12 cellular contexts compared by ENCODE assay signal in the genomic region with DNA sequence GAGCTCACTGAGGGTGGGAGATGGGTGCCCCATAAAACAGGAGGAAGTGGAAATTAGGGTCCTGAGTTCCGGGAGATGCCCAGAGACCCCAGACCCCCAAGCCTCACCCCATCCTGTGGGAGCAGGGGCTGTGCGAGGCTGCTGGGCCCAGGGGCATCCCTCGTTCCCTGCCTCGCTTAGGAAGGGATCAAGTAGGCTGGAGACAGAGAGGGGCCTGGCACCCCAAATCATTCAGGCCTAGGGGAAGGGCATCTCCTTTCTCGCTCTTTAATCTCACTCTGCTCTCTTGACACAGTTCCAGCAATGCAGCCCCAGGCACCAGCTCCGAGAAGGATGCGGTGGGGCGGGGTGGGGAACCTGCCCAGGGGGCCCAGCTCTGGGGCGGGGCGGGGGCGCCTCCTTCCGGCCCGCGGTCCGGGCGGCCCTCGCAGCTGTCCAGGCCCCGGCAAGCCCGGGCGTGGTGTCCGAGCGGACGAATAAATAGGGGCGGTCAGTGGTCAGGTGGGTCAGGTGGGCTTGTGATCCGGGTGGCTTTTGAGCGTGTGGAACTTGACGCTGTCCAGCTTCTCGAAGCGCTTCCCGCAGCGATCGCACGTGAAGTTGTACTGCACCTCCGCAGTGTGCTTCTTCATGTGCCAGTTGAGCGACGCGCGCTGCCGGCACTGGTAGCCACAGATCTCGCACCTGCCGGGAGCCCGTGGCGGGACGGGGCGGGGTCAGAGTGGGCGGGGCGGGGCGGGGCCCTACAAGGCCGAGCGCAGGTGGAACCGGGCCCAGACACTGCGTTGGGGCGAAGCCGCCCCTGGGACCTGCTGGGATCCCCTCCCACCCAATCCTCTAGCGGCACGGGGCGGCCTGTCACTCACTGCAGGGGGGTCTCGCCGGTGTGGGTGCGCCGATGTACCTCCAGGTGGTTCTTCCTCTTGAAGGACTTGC. TPM values are rescaled to one million over a fixed set of nuclear protein-coding genes. Genes with fewer than 3 reads are reported as not detected.
DNase-seq lines count a peak whose midpoint lies in the region; ATAC-seq and TF ChIP-seq lines count a peak whose summit lies in the region.
"Had no signal": no experiment of that assay in that cellular context is flagged by ENCODE, and none has a peak within 500 bp of the region (broad histone marks: within the 10 kb centered on the region; RNA-seq: fewer than 3 reads in every experiment).

No MANE protein-coding gene starts in this region.

- H3K4me2 ChIP-seq in OCI-LY7 (ENCODE audit: low read length): peak overlapping the region; percentile 74

- intact Hi-C loops in OCI-LY7 (cut with micrococcal nuclease; ENCODE audit: unreplicated experiment) (loop anchor here (2.0 kb wide), 2 partner anchors 31 to 191 kb away; no protein-coding TSS in a partner anchor), colonic mucosa (cut with DNase I) (no loop called here)

- H3K27me3 ChIP-seq in colonic mucosa: peaks cover 39% of the 10 kb centered on the region

- no peaks in the 10 kb centered on the region for H3K9me3 Mint-ChIP-seq in activated T-cell treated with anti-CD3 and anti-CD28 coated beads, Interleukin-2, amount 50 U/mL, for 72 hours
- no peaks in the 10 kb centered on the region for H3K9me3 Mint-ChIP-seq in stimulated activated naive CD8-positive, alpha-beta T cell treated with anti-CD3 and anti-CD28 coated beads, Interleukin-15, amount 100 ng/mL, for 72 hours

- POLR2A ChIA-PET in OCI-LY7 (lab: Charles Lee): interaction anchor here (0.8 to 1.4 kb wide), 4 partner anchors 100 to 137 kb away, joined by 4 to 8 read pairs (median 6); a partner anchor contains a TSS

- H3K36me3 Mint-ChIP-seq in activated T-cell treated with anti-CD3 and anti-CD28 coated beads, Interleukin-2, amount 50 U/mL, for 72 hours (ENCODE audit: insufficient read depth in 2 of 2): peaks cover 1% of the 10 kb centered on the region in 2 donors

- peak overlapping the region; percentile 84 to 91 for H3K4me3 Mint-ChIP-seq in activated T-cell treated with anti-CD3 and anti-CD28 coated beads, Interleukin-2, amount 50 U/mL, for 72 hours
- H3K4me3 Mint-ChIP-seq in stimulated activated naive CD8-positive, alpha-beta T cell treated with anti-CD3 and anti-CD28 coated beads, Interleukin-15, amount 100 ng/mL, for 72 hours: peak overlapping the region; percentile 77 to 89

- H3K4me1 ChIP-seq in OCI-LY7 (ENCODE audit: insufficient read depth, low read length, poor library complexity, severe bottlenecking) (peaks cover 23% of the 10 kb centered on the region), colonic mucosa (peaks cover 15% of the 10 kb centered on the region)

- CTCF ChIA-PET in OCI-LY7 (lab: Charles Lee; ENCODE audit: unreplicated experiment): interaction anchor here (0.9 to 1.6 kb wide), 5 partner anchors 31 to 106 kb away, joined by 3 to 11 read pairs (median 7); no protein-coding TSS in a partner anchor

- no peak for DNase-seq in activated T-cell treated with anti-CD3 and anti-CD28 coated beads, Interleukin-2, amount 50 U/mL, for 72 hours
- DNase-seq in activated T-cell treated with anti-CD3 and anti-CD28 coated beads, Interleukin-2, amount 50 U/mL, for 48 hours: no peak
- DNase-seq in OCI-LY7 (ENCODE audit: low spot score): no peak
- DNase-seq in ecto neural progenitor cell (ENCODE audit: low spot score): peak; percentile 41
- no peak for DNase-seq in stimulated activated naive CD8-positive, alpha-beta T cell treated with anti-CD3 and anti-CD28 coated beads, Interleukin-15, amount 100 ng/mL, for 72 hours
- no peak for DNase-seq in HCEC 1CT
- DNase-seq in colonic mucosa: no peak

- no peak overlapping the region for H3K27ac Mint-ChIP-seq in activated T-cell treated with anti-CD3 and anti-CD28 coated beads, Interleukin-2, amount 50 U/mL, for 72 hours
- no peak overlapping the region for H3K27ac Mint-ChIP-seq in stimulated activated naive CD8-positive, alpha-beta T cell treated with anti-CD3 and anti-CD28 coated beads, Interleukin-15, amount 100 ng/mL, for 72 hours

- no peak for ATAC-seq in activated T-cell treated with anti-CD3 and anti-CD28 coated beads, Interleukin-2, amount 50 U/mL, for 72 hours (replicated peaks in 1 of 2)
- no peak for ATAC-seq in stimulated activated naive CD8-positive, alpha-beta T cell treated with anti-CD3 and anti-CD28 coated beads, Interleukin-15, amount 100 ng/mL, for 72 hours
- ATAC-seq in HG03175 (IDR thresholded peaks at IDR 0.05; ENCODE audit: unreplicated experiment): no peak

- H3K4me3 ChIP-seq in OCI-LY7 (ENCODE audit: low read depth, low read length, poor library complexity, severe bottlenecking): peak overlapping the region; percentile 65
- no peak overlapping the region for H3K4me3 ChIP-seq in colonic mucosa

- peaks cover 25% of the 10 kb centered on the region for H3K4me1 Mint-ChIP-seq in activated T-cell treated with anti-CD3 and anti-CD28 coated beads, Interleukin-2, amount 50 U/mL, for 72 hours (ENCODE audit: low read depth)
- H3K4me1 Mint-ChIP-seq in stimulated activated naive CD8-positive, alpha-beta T cell treated with anti-CD3 and anti-CD28 coated beads, Interleukin-15, amount 100 ng/mL, for 72 hours: peaks cover 29% of the 10 kb centered on the region

- H3K9me3 ChIP-seq in OCI-LY7 (ENCODE audit: low read length): no peaks in the 10 kb centered on the region
- H3K9me3 ChIP-seq in colonic mucosa: no peaks in the 10 kb centered on the region
- H3K9me3 ChIP-seq: uterus had no signal

- H3K27ac ChIP-seq in OCI-LY7 (ENCODE audit: low read depth, low read length, poor library complexity, severe bottlenecking) (peak overlapping the region; percentile 65), colonic mucosa (no peak overlapping the region)
- H3K27ac ChIP-seq: uterus had no signal

- no peak for TF ChIP-seq CTCF in OCI-LY7 (conservative IDR thresholded peaks at IDR 0.05; ENCODE audit: low read length)
- TF ChIP-seq CTCF in colonic mucosa (IDR thresholded peaks at IDR 0.05): no peak

- H3K27me3 Mint-ChIP-seq in activated T-cell treated with anti-CD3 and anti-CD28 coated beads, Interleukin-2, amount 50 U/mL, for 72 hours (ENCODE audit: low read depth): peaks cover 21% of the 10 kb centered on the region
- H3K27me3 Mint-ChIP-seq in stimulated activated naive CD8-positive, alpha-beta T cell treated with anti-CD3 and anti-CD28 coated beads, Interleukin-15, amount 100 ng/mL, for 72 hours: peaks cover 43% of the 10 kb centered on the region

- H3K9ac ChIP-seq in colonic mucosa (ENCODE audit: low read depth in 2 of 2, low read length in 2 of 2): no peak overlapping the region

- no peaks in the 10 kb centered on the region for H3K9me2 ChIP-seq in OCI-LY7 (ENCODE audit: insufficient read depth, low read length)

- H2AFZ ChIP-seq in OCI-LY7 (ENCODE audit: low read length): peak overlapping the region; percentile 68; the same call in 1 of the 2 replicates

- H3K79me2 ChIP-seq in OCI-LY7 (ENCODE audit: insufficient read depth, low read depth, low read length): no peaks in the 10 kb centered on the region

- BruUV-seq in OCI-LY7 (replicated peaks; lab: Mats Ljungman, UMichigan): no TSS peak

- H4K20me1 ChIP-seq in OCI-LY7 (ENCODE audit: insufficient read depth, low read length): no peaks in the 10 kb centered on the region

- 0 out of 2 replicates have a peak, but pooled peaks cover 5% of the 10 kb centered on the region for H3K36me3 ChIP-seq in OCI-LY7 (ENCODE audit: insufficient read depth, low read length)
- no peaks in the 10 kb centered on the region for H3K36me3 ChIP-seq in colonic mucosa
- H3K36me3 ChIP-seq: uterus had no signal

RNA-seq across cellular contexts. Expression of a gene that starts 2.6 kb away (rescaled TPM):
- total RNA-seq in activated T-cell treated with anti-CD3 and anti-CD28 coated beads, Interleukin-2, amount 50 U/mL, for 72 hours: under 1 TPM in 1 of 2 donors, not detected in 1; 0.48 TPM
- 0.95 TPM in 1 of 2 replicates, not detected in the other for total RNA-seq in OCI-LY7 (2014; rRNA removed; shearing (Covaris generic))
- total RNA-seq in OCI-LY7 (2022) (0.30 TPM in 1 of 2 replicates, not detected in the other), colonic mucosa (under 1 TPM; 0.25 to 0.50 TPM)
- total RNA-seq: astrocyte, lower leg skin, osteocyte had no signal

RNA-seq across cellular contexts. Expression of a gene that starts 22.2 kb away (rescaled TPM):
- 10 to 100 TPM; 10.5 to 12.3 TPM for total RNA-seq in activated T-cell treated with anti-CD3 and anti-CD28 coated beads, Interleukin-2, amount 50 U/mL, for 72 hours
- 12.3 and 14.1 TPM in 2 replicates for total RNA-seq in OCI-LY7 (2014; rRNA removed; shearing (Covaris generic))
- total RNA-seq in OCI-LY7 (2022) (17.9 and 21.5 TPM in 2 replicates), colonic mucosa (10 to 100 TPM; 10.6 to 14.2 TPM)

RNA-seq across cellular contexts. Expression of a gene that starts 45.5 kb away (rescaled TPM):
- 10 to 100 TPM; 35.7 to 44.0 TPM for total RNA-seq in activated T-cell treated with anti-CD3 and anti-CD28 coated beads, Interleukin-2, amount 50 U/mL, for 72 hours
- 40.6 and 52.4 TPM in 2 replicates for total RNA-seq in OCI-LY7 (2014; rRNA removed; shearing (Covaris generic))
- total RNA-seq in OCI-LY7 (2022) (59.3 and 59.5 TPM in 2 replicates), colonic mucosa (100 to 1,000 TPM in 1 of 2 donors, 10 to 100 TPM in 1; 62.8 to 124 TPM)

RNA-seq across cellular contexts. Expression of a gene that starts 48.0 kb away (rescaled TPM):
- 100 to 1,000 TPM; 253 to 266 TPM for total RNA-seq in activated T-cell treated with anti-CD3 and anti-CD28 coated beads, Interleukin-2, amount 50 U/mL, for 72 hours
- total RNA-seq in OCI-LY7 (2014; rRNA removed; shearing (Covaris generic)): 61.8 and 95.6 TPM in 2 replicates
- total RNA-seq in OCI-LY7 (2022) (271 and 297 TPM in 2 replicates), colonic mucosa (100 to 1,000 TPM; 308 to 434 TPM)

RNA-seq across cellular contexts. Expression of a gene that starts 48.5 kb away (rescaled TPM):
- under 1 TPM; 0.16 to 0.50 TPM for total RNA-seq in activated T-cell treated with anti-CD3 and anti-CD28 coated beads, Interleukin-2, amount 50 U/mL, for 72 hours
- total RNA-seq in OCI-LY7 (2014; rRNA removed; shearing (Covaris generic)): 0.28 and 0.57 TPM in 2 replicates
- 0.79 and 1.2 TPM in 2 replicates for total RNA-seq in OCI-LY7 (2022)
- total RNA-seq in colonic mucosa: under 1 TPM in 1 of 2 donors, not detected in 1; 0.22 TPM
- total RNA-seq: osteocyte had no signal
